8 cellular contexts compared by ENCODE assay signal in the genomic region with DNA sequence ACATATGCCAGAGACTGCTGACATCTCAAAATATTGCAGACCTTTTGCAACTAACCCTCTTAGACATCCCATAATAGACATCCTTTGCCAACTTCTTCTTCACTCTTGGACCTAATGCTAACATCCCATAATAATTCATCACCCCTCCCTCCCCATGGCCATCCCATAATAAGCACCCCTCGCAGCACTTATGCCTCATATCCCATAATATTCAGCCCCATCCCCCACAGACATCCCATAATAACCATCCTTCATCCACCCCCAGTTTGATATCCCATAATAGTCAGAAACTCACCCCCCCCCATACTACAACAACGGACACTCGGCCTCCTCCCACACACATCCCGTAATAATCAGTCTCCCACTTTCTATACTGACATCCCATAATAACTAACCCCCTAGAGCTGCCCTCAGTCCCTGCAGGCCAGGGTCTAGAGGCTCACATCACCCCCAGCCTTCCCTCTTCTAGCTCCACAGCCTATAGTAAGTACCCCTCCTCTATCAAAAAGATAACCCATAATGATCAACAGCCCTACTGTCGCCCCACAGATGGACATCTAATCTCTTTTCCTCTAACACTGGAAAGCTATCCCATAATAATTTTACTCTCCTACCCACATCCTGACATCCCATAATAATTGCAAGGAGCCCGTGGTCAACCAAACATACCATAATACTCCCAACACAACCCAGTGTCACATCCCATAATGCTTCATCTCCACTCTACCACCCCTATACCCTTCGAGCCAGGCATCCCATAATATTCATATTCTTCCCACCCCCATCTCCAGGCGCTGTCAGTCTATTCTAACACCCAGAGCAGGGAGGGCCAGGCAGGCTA. TPM values are rescaled to one million over a fixed set of nuclear protein-coding genes. Genes with fewer than 3 reads are reported as not detected.
DNase-seq lines count a peak whose midpoint lies in the region; ATAC-seq and TF ChIP-seq lines count a peak whose summit lies in the region.

No MANE protein-coding gene starts in this region.

- H3K9me3 ChIP-seq in cardiac muscle cell (ENCODE audit: low read depth) = no peaks in the 10 kb centered on the region
- H3K9me3 ChIP-seq in OCI-LY7 (ENCODE audit: low read length) = no peaks in the 10 kb centered on the region
- no peaks in the 10 kb centered on the region for H3K9me3 ChIP-seq in psoas muscle

- H3K79me2 ChIP-seq in OCI-LY7 (ENCODE audit: insufficient read depth, low read depth, low read length) = peaks cover 33% of the 10 kb centered on the region

- ATAC-seq in psoas muscle (peak in 3 of 4 donors; percentile 6 to 27 (median 23)), HG02759 (IDR thresholded peaks at IDR 0.05; ENCODE audit: unreplicated experiment) (no peak)

- CTCF ChIA-PET in OCI-LY7 (lab: Charles Lee; ENCODE audit: unreplicated experiment) = no interaction called here

- H3K27ac ChIP-seq in cardiac muscle cell (peak overlapping the region; percentile 69), OCI-LY7 (ENCODE audit: low read depth, low read length, poor library complexity, severe bottlenecking) (peak overlapping the region; percentile 57), psoas muscle (peak overlapping the region; percentile 69)

- 4 to 8% (median 5%) methylated on average over 8 of the region's 8 CpGs for WGBS in psoas muscle, 3 donors

- DNase-seq in cardiac muscle cell (ENCODE audit: low read depth in 1 of 2, low spot score in 1 of 2) (peak; percentile 60 to 66), cardiac septum (ENCODE audit: low spot score) (no peak), LNCaP clone FGC (ENCODE audit: low read depth) (peak; percentile 50), OCI-LY7 (ENCODE audit: low spot score) (peak; percentile 64), foreskin fibroblast (peak; percentile 58 to 70), psoas muscle (peak in 1 of 2 donors; percentile 52)
- DNase-seq in activated T-cell treated with anti-CD3 and anti-CD28 coated beads, Interleukin-2, amount 50 U/mL, for 48 hours = peak; percentile 72 to 77

- H4K20me1 ChIP-seq in OCI-LY7 (ENCODE audit: insufficient read depth, low read length) = peaks cover 18% of the 10 kb centered on the region

- no TSS peak for BruUV-seq in OCI-LY7 (replicated peaks; lab: Mats Ljungman, UMichigan)

- intact Hi-C loops in cardiac septum (cut with DNase I) (loop anchor here (5.0 kb wide), 1 partner anchor 36 kb away; no protein-coding TSS in a partner anchor), OCI-LY7 (cut with micrococcal nuclease; ENCODE audit: unreplicated experiment) (loop anchor here (2.0 to 5.0 kb wide), 2 partner anchors 37 to 79 kb away; a partner anchor contains a TSS), psoas muscle (cut with DNase I) (loop anchor here in 1 of 2 donors (5.0 kb wide), 1 partner anchor 41 kb away; a partner anchor contains a TSS)

- H3K4me2 ChIP-seq in OCI-LY7 (ENCODE audit: low read length) = peak overlapping the region; percentile 46

- H3K4me3 ChIP-seq in cardiac muscle cell (no peak overlapping the region), LNCaP clone FGC (ENCODE audit: low read depth, low read length) (peak overlapping the region; percentile 19; the same call in 1 of the 2 replicates), OCI-LY7 (ENCODE audit: low read depth, low read length, poor library complexity, severe bottlenecking) (no peak overlapping the region), foreskin fibroblast (ENCODE audit: low read depth in 1 of 2, low read length in 2 of 2) (no peak overlapping the region), psoas muscle (no peak overlapping the region)

- H3K27me3 ChIP-seq in cardiac muscle cell (no peaks in the 10 kb centered on the region), psoas muscle (ENCODE audit: insufficient read depth in 3 of 3, low read length in 2 of 3) (no peaks in the 10 kb centered on the region)

- TF ChIP-seq CTCF in cardiac muscle cell (IDR thresholded peaks at IDR 0.05; ENCODE audit: low read depth, low read length) (no peak), LNCaP clone FGC (IDR thresholded peaks at IDR 0.05; ENCODE audit: control insufficient read depth, extremely low read depth, insufficient read depth) (no peak), OCI-LY7 (conservative IDR thresholded peaks at IDR 0.05; ENCODE audit: low read length) (no peak), foreskin fibroblast (IDR thresholded peaks at IDR 0.05; ENCODE audit: low read depth, low read length) (no peak), psoas muscle (IDR thresholded peaks at IDR 0.05) (no peak)

- H3K9me2 ChIP-seq in OCI-LY7 (ENCODE audit: insufficient read depth, low read length) = no peaks in the 10 kb centered on the region

- no peak overlapping the region; the same call in 1 of the 2 replicates for H2AFZ ChIP-seq in OCI-LY7 (ENCODE audit: low read length)

- no peaks in the 10 kb centered on the region for H3K36me3 ChIP-seq in cardiac muscle cell
- peaks cover 30% of the 10 kb centered on the region for H3K36me3 ChIP-seq in OCI-LY7 (ENCODE audit: insufficient read depth, low read length)
- peaks cover 0 to 13% of the 10 kb centered on the region in 2 donors for H3K36me3 ChIP-seq in psoas muscle (ENCODE audit: insufficient read depth in 1 of 2, low read depth in 1 of 2)

- H3K4me1 ChIP-seq in cardiac muscle cell (ENCODE audit: low read depth) (peaks cover 49% of the 10 kb centered on the region), OCI-LY7 (ENCODE audit: insufficient read depth, low read length, poor library complexity, severe bottlenecking) (peaks cover 56% of the 10 kb centered on the region), psoas muscle (peaks cover 36% of the 10 kb centered on the region)

- POLR2A ChIA-PET in OCI-LY7 (lab: Charles Lee) = interaction anchor here (0.6 to 1.8 kb wide), 9 partner anchors 13 to 1026 kb away, joined by 3 to 7 read pairs (median 3); a partner anchor contains a TSS

RNA-seq across cellular contexts. Expression of a gene that starts 0.8 kb away (rescaled TPM):
- total RNA-seq in cardiac muscle cell = 363 and 580 TPM in 2 replicates
- 155 and 204 TPM in 2 replicates for polyA plus RNA-seq in cardiac muscle cell
- 186 TPM for total RNA-seq in cardiac septum
- total RNA-seq in OCI-LY7 (2014; rRNA removed; shearing (Covaris generic)) = 287 and 319 TPM in 2 replicates
- total RNA-seq in OCI-LY7 (2022) = 247 and 267 TPM in 2 replicates
- 100 to 1,000 TPM in 2 of 4 donors, 10 to 100 TPM in 2; 94.5 to 152 (median 112) TPM for total RNA-seq in psoas muscle
- 10 to 100 TPM; 62.5 to 90.0 (median 78.5) TPM for polyA plus RNA-seq in psoas muscle

RNA-seq across cellular contexts. Expression of a gene that starts 27.8 kb away (rescaled TPM):
- total RNA-seq in cardiac muscle cell (0.07 and 0.71 TPM in 2 replicates), cardiac septum (2.6 TPM), OCI-LY7 (2022) (25.3 and 25.6 TPM in 2 replicates), psoas muscle (under 1 TPM; 0.30 to 0.60 (median 0.39) TPM)
- polyA plus RNA-seq in cardiac muscle cell (0.10 and 0.78 TPM in 2 replicates), psoas muscle (under 1 TPM; 0.04 to 0.20 (median 0.05) TPM)
- total RNA-seq in OCI-LY7 (2014; rRNA removed; shearing (Covaris generic)) = 7.7 and 14.4 TPM in 2 replicates

RNA-seq across cellular contexts. Expression of a gene that starts 39.3 kb away (rescaled TPM):
- total RNA-seq in cardiac muscle cell = 0.99 and 2.8 TPM in 2 replicates
- 2.6 and 7.0 TPM in 2 replicates for polyA plus RNA-seq in cardiac muscle cell
- 1.6 TPM for total RNA-seq in cardiac septum
- 3.6 and 4.4 TPM in 2 replicates for total RNA-seq in OCI-LY7 (2014; rRNA removed; shearing (Covaris generic))
- total RNA-seq in OCI-LY7 (2022) = 9.3 and 9.4 TPM in 2 replicates
- total RNA-seq in psoas muscle = under 1 TPM; 0.44 to 0.99 (median 0.86) TPM
- polyA plus RNA-seq in psoas muscle = under 1 TPM in 2 of 3 donors, not detected in 1; 0.29 to 0.82 TPM

RNA-seq across cellular contexts. Expression of a gene that starts 39.9 kb away (rescaled TPM):
- total RNA-seq in cardiac muscle cell (20.4 and 45.5 TPM in 2 replicates), cardiac septum (18.5 TPM), OCI-LY7 (2022) (86.5 and 100 TPM in 2 replicates), psoas muscle (10 to 100 TPM; 29.8 to 62.2 (median 52.9) TPM)
- polyA plus RNA-seq in cardiac muscle cell (36.2 and 38.2 TPM in 2 replicates), psoas muscle (10 to 100 TPM; 44.1 to 67.0 (median 66.4) TPM)
- 87.9 and 116 TPM in 2 replicates for total RNA-seq in OCI-LY7 (2014; rRNA removed; shearing (Covaris generic))

RNA-seq across cellular contexts. Expression of a gene that starts 52.1 kb away (rescaled TPM):
- total RNA-seq in cardiac muscle cell (18.0 and 29.0 TPM in 2 replicates), cardiac septum (24.8 TPM), OCI-LY7 (2022) (30.5 and 32.3 TPM in 2 replicates), psoas muscle (10 to 100 TPM; 12.6 to 26.3 (median 18.0) TPM)
- polyA plus RNA-seq in cardiac muscle cell (25.4 and 28.4 TPM in 2 replicates), psoas muscle (1 to 10 TPM; 6.7 to 8.9 (median 8.3) TPM)
- total RNA-seq in OCI-LY7 (2014; rRNA removed; shearing (Covaris generic)) = 16.9 and 25.4 TPM in 2 replicates
